In the genomic region with DNA sequence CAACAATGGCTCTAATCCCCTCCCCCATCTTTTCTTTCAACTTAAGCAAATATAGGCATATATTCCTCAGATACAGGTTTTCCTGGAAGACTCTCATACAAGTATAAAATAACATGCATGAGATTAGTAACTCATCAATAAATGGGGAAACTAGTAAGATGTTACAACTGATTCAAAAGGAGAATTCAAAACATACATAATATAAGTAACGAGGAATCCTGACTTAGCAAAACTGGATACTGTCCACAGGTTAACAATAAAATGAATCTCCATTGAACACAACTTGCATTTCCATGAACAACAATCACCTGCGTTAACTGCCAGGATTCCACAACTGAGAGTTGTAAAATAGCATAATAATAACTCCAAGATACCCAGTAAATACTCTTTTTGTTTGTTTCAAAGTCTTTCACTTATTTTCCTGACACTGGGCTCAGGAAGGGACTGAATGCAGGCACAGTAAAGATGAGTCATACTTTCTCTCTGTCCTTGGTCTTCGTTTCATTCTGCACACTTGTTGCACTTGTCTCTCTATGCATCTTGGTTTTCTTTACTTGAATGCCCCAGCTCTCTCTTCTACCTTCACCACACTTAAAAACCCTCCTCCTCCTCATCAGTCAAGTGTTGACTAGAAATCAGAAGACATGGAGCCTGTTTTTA, we compare ENCODE assay signal across 1 cellular context.
TF ChIP-seq lines count a peak whose summit lies in the region.

No MANE protein-coding gene starts in this region.

TF ChIP-seq in SK-N-SH treated with all-trans-retinoic acid at 6 μM for 48 hours, 23 proteins besides CTCF, POLR2A, EP300 and RAD21 (continued from another document):
- no peak for TF ChIP-seq CREB5 (CRISPR knock-in tag; IDR thresholded peaks at IDR 0.05; ENCODE audit: low read depth)
- no peak for TF ChIP-seq ARNTL (CRISPR knock-in tag; IDR thresholded peaks at IDR 0.05; ENCODE audit: borderline replicate concordance, low read depth)
- no peak for TF ChIP-seq ESRRG (CRISPR knock-in tag; IDR thresholded peaks at IDR 0.05)
- no peak for TF ChIP-seq OSR1 (CRISPR knock-in tag; IDR thresholded peaks at IDR 0.05)
- no peak for TF ChIP-seq BACH2 (CRISPR knock-in tag; IDR thresholded peaks at IDR 0.05; ENCODE audit: borderline replicate concordance)
- TF ChIP-seq TCF4 (CRISPR knock-in tag; IDR thresholded peaks at IDR 0.05; ENCODE audit: borderline replicate concordance): no peak
- TF ChIP-seq ISL1 (CRISPR knock-in tag; IDR thresholded peaks at IDR 0.05): no peak
- TF ChIP-seq TSHZ2 (CRISPR knock-in tag; IDR thresholded peaks at IDR 0.05): no peak
- no peak for TF ChIP-seq CSDC2 (CRISPR knock-in tag; IDR thresholded peaks at IDR 0.05)
- TF ChIP-seq GLIS3 (CRISPR knock-in tag; IDR thresholded peaks at IDR 0.05): no peak
- no peak for TF ChIP-seq RARB (CRISPR knock-in tag; IDR thresholded peaks at IDR 0.05)
- no peak for TF ChIP-seq TOX (CRISPR knock-in tag; IDR thresholded peaks at IDR 0.05; ENCODE audit: borderline replicate concordance)
- no peak for TF ChIP-seq ZFP3 (CRISPR knock-in tag; IDR thresholded peaks at IDR 0.05)
- TF ChIP-seq ZC3H10 (CRISPR knock-in tag; IDR thresholded peaks at IDR 0.05): no peak
- TF ChIP-seq PATZ1 (CRISPR knock-in tag; IDR thresholded peaks at IDR 0.05; ENCODE audit: borderline replicate concordance): no peak
TF ChIP-seq in SK-N-SH treated with all-trans-retinoic acid at 6 μM for 48 hours: peak in this region for 0.
